22 cellular contexts compared by ENCODE assay signal in the genomic region with DNA sequence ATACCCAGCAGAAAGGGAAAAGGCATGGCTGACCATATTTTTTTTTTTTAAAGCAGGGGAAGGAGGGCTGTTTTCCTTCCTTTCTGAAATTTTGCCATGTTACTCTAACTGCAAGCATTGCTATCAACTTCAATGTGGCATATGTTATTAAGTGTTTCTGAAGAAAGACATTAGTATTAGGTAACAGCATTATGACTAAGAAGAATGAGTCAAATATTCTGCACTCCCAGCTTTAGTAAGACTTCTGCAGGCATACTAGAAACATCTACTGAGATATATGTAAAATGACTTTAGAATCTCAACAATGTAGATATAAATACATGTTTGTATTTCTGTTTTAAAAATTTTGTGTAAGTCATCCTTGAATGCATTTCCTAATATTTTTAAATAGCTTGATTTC.
A peak's percentile ranks its signal among the peaks of the same experiment; 100 is the strongest.
DNase-seq lines count a peak whose midpoint lies in the region; ATAC-seq, FAIRE-seq and TF ChIP-seq lines count a peak whose summit lies in the region.
"Had no signal": no experiment of that assay in that cellular context is flagged by ENCODE, and none has a peak within 500 bp of the region (broad histone marks: within the 10 kb centered on the region; RNA-seq: fewer than 3 reads in every experiment).

No MANE protein-coding gene starts in this region.

- DNase-seq in GM03348 (ENCODE audit: low spot score) (peak; percentile 26), RWPE2 (ENCODE audit: low spot score) (no peak), fibroblast of mammary gland (ENCODE audit: low read depth) (peak; percentile 76), skeletal muscle cell (ENCODE audit: low read depth) (peak; percentile 28), osteoblast (ENCODE audit: insufficient read length, low spot score, missing footprints) (no peak), GM19239 (ENCODE audit: insufficient read length, low spot score) (no peak)
- DNase-seq: activated CD8-positive, alpha-beta memory T cell treated with anti-CD3 and anti-CD28 coated beads, Interleukin-2, amount 50 U/mL, for 4 hours; activated naive CD8-positive, alpha-beta T cell treated with anti-CD3 and anti-CD28 coated beads, Interleukin-2, amount 50 U/mL, for 24 hours; cortex of kidney; DMS79; kidney; lower lobe of right lung; NCI-H1436 treated with DMSO at 0.1 percent for 48 hours; RPMI8226; SK-N-SH; small intestine; stimulated activated CD4-positive, alpha-beta T cell treated with anti-CD3 and anti-CD28 coated beads, Interleukin-4, amount 100 ng/mL, for 1 hour; stimulated activated naive CD4-positive, alpha-beta T cell treated with Interleukin-2 at 50 U/mL for 16 hours had no signal

- H3K27ac ChIP-seq in RWPE2 (ENCODE audit: poor library complexity, severe bottlenecking) = no peak overlapping the region
- H3K27ac ChIP-seq in osteoblast (ENCODE audit: low read depth, low read length) = no peak overlapping the region
- H3K27ac ChIP-seq: lower lobe of right lung had no signal

- H3K27me3 ChIP-seq in RWPE2 (ENCODE audit: insufficient read depth, poor library complexity, severe bottlenecking) = no peaks in the 10 kb centered on the region
- no peaks in the 10 kb centered on the region for H3K27me3 ChIP-seq in osteoblast (ENCODE audit: insufficient read depth, low read length)

- H4K20me1 ChIP-seq in osteoblast (ENCODE audit: insufficient read depth, low read length) = no peaks in the 10 kb centered on the region

- no peaks in the 10 kb centered on the region for H3K79me2 ChIP-seq in osteoblast (ENCODE audit: insufficient read depth, low read length)

- no peak overlapping the region for H2AFZ ChIP-seq in osteoblast (ENCODE audit: low read length)

- H3K4me3 ChIP-seq in RWPE2 (ENCODE audit: severe bottlenecking) = no peak overlapping the region
- H3K4me3 ChIP-seq in fibroblast of mammary gland (ENCODE audit: control insufficient read depth, low read depth, low read length) = no peak overlapping the region
- H3K4me3 ChIP-seq in skeletal muscle cell (ENCODE audit: low read depth, low read length) = no peak overlapping the region
- H3K4me3 ChIP-seq in osteoblast (ENCODE audit: insufficient read depth, low read length) = no peak overlapping the region
- H3K4me3 ChIP-seq: GM23338, lower lobe of right lung had no signal

- H3K9me3 ChIP-seq in RWPE2 (ENCODE audit: severe bottlenecking) = no peaks in the 10 kb centered on the region
- H3K9me3 ChIP-seq in osteoblast (ENCODE audit: low read depth, low read length) = no peaks in the 10 kb centered on the region
- H3K9me3 ChIP-seq: lower lobe of right lung, SK-N-SH had no signal

- ATAC-seq in RWPE2 (ENCODE audit: low read depth) (peak; percentile 80), GM21529 (IDR thresholded peaks at IDR 0.05; ENCODE audit: unreplicated experiment) (no peak)
- ATAC-seq: activated naive CD8-positive, alpha-beta T cell treated with anti-CD3 and anti-CD28 coated beads, Interleukin-2, amount 50 U/mL, for 24 hours; activated T-helper 17 cell treated with anti-CD3 and anti-CD28 coated beads, Interleukin-2, amount 50 U/mL, for 72 hours; GM23338; lower lobe of right lung had no signal

- no peak for TF ChIP-seq CTCF in RWPE2 (IDR thresholded peaks at IDR 0.05; ENCODE audit: poor library complexity, severe bottlenecking)
- no peak for TF ChIP-seq CTCF in fibroblast of mammary gland (conservative IDR thresholded peaks at IDR 0.05; ENCODE audit: control insufficient read depth, insufficient read depth, low read depth, low read length)
- TF ChIP-seq CTCF in osteoblast (IDR thresholded peaks at IDR 0.05; ENCODE audit: extremely low read depth, low read depth, low read length) = no peak

- H3K4me2 ChIP-seq in osteoblast (ENCODE audit: insufficient read depth, low read length) = no peak overlapping the region
- H3K4me2 ChIP-seq: GM23338, SK-N-SH had no signal

- FAIRE-seq in GM19239 (lab: Jason Lieb, UNC) = no peak
- FAIRE-seq: endometrium, kidney, small intestine had no signal

- H3K4me1 ChIP-seq in RWPE2 (ENCODE audit: insufficient read depth, poor library complexity, severe bottlenecking) (no peaks in the 10 kb centered on the region), osteoblast (ENCODE audit: insufficient read depth, low read length) (no peaks in the 10 kb centered on the region)
- H3K4me1 ChIP-seq: lower lobe of right lung had no signal

- H3K36me3 ChIP-seq in RWPE2 (ENCODE audit: low read depth) (no peaks in the 10 kb centered on the region), osteoblast (ENCODE audit: insufficient read depth, low read length) (no peaks in the 10 kb centered on the region)
- H3K36me3 ChIP-seq: lower lobe of right lung had no signal

Comparison
In these comparisons a context has a peak if more than half of its experiments do, and no peak if none do; other contexts are left out.
1. DNase-seq: peak in GM03348 (single experiment), fibroblast of mammary gland (single experiment) and skeletal muscle cell (single experiment); none in RWPE2 (single experiment), osteoblast (single experiment) and GM19239 (single experiment).